In the genomic region with DNA sequence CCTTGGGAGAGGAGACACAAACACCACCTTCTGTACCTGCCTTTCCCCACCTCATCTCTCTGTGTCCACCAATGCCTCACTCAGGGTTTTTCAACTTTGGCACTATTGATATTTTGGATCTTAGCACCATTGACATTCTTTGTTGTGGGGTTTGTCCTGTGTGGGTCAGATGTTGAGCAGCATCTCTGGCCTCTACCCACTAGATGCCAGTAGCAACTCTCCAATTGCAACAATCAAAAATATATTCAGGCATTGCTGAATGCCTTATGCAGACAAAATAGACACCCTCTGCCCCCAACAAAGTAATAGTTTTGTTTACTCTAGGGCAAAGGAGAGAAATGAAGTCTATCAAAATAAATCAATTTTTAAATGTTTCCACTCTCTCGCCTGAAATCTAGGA, we compare ENCODE assay signal across 1 cellular context.
TF ChIP-seq lines count a peak whose summit lies in the region.

No MANE protein-coding gene starts in this region.

TF ChIP-seq in HCT116, 20 proteins besides CTCF, POLR2A, EP300 and RAD21 (continued from another document):
- no peak for TF ChIP-seq YY1 (IDR thresholded peaks at IDR 0.05; ENCODE audit: extremely low read depth, insufficient replicate concordance, low read depth, low read length)
- TF ChIP-seq SRF (IDR thresholded peaks at IDR 0.05; ENCODE audit: low read depth), result no peak
- TF ChIP-seq, protein P1, sequence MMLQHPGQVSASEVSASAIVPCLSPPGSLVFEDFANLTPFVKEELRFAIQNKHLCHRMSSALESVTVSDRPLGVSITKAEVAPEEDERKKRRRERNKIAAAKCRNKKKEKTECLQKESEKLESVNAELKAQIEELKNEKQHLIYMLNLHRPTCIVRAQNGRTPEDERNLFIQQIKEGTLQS (IDR thresholded peaks at IDR 0.05), result no peak
- no peak for TF ChIP-seq SIN3A (IDR thresholded peaks at IDR 0.05; ENCODE audit: low read depth)
- TF ChIP-seq EGR1 (IDR thresholded peaks at IDR 0.05; ENCODE audit: low read depth), result no peak
